8 cellular contexts compared by ENCODE assay signal in genomic region chrX:46561931-46562721, GRCh38. TPM values are rescaled to one million over a fixed set of nuclear protein-coding genes. Genes with fewer than 3 reads are reported as not detected.
DNase-seq lines count a peak whose midpoint lies in the region; ATAC-seq and TF ChIP-seq lines count a peak whose summit lies in the region.

No MANE protein-coding gene starts in this region.

- H3K9me3 Mint-ChIP-seq in activated CD8-positive, alpha-beta T cell treated with anti-CD3 and anti-CD28 coated beads for 36 hours: no peaks in the 10 kb centered on the region

- H3K27ac Mint-ChIP-seq in activated CD8-positive, alpha-beta T cell treated with anti-CD3 and anti-CD28 coated beads for 36 hours: no peak overlapping the region

- no peak for TF ChIP-seq CTCF in GM12865 (IDR thresholded peaks at IDR 0.05; ENCODE audit: insufficient read depth, low read depth, low read length, missing control alignments)
- TF ChIP-seq CTCF in GM20000 (IDR thresholded peaks at IDR 0.05; ENCODE audit: extremely low read depth, missing control alignments): no peak
- TF ChIP-seq CTCF in activated CD8-positive, alpha-beta T cell treated with anti-CD3 and anti-CD28 coated beads for 36 hours (IDR thresholded peaks at IDR 0.05): no peak

- no peaks in the 10 kb centered on the region for H3K27me3 Mint-ChIP-seq in activated CD8-positive, alpha-beta T cell treated with anti-CD3 and anti-CD28 coated beads for 36 hours

- ATAC-seq in HG03460 (IDR thresholded peaks at IDR 0.05; ENCODE audit: unreplicated experiment): peak; percentile 97
- peak; percentile 90 for ATAC-seq in activated CD8-positive, alpha-beta T cell treated with anti-CD3 and anti-CD28 coated beads for 36 hours

- CTCF ChIA-PET in activated CD8-positive, alpha-beta T cell treated with anti-CD3 and anti-CD28 coated beads for 36 hours (lab: Charles Lee): interaction anchor here (1.0 kb wide), 1 partner anchor 10 kb away, joined by 3 read pairs; no protein-coding TSS in a partner anchor

- peak; percentile 92 for DNase-seq in GM12865 (ENCODE audit: low read depth)
- peak; percentile 58 for DNase-seq in GM20000 (ENCODE audit: low spot score)
- peak; percentile 48 for DNase-seq in activated CD8-positive, alpha-beta T cell treated with anti-CD3 and anti-CD28 coated beads for 36 hours
- DNase-seq in GF-D8 (lab: John Stamatoyannopoulos, UW): no peak
- DNase-seq in iPS-NIHi7 (ENCODE audit: extremely low spot score): no peak
- no peak for DNase-seq in HuH-7 (ENCODE audit: low spot score)
- no peak for DNase-seq in SW480 (ENCODE audit: low spot score)

- H3K4me3 ChIP-seq in GM12865 (ENCODE audit: low read depth, low read length): peak overlapping the region; percentile 20

- POLR2A ChIA-PET in activated CD8-positive, alpha-beta T cell treated with anti-CD3 and anti-CD28 coated beads for 36 hours (lab: Charles Lee): no interaction called here

- intact Hi-C loops in activated CD8-positive, alpha-beta T cell treated with anti-CD3 and anti-CD28 coated beads for 36 hours (cut with micrococcal nuclease): no loop called here

- H3K36me3 Mint-ChIP-seq in activated CD8-positive, alpha-beta T cell treated with anti-CD3 and anti-CD28 coated beads for 36 hours (ENCODE audit: low read depth): peaks cover 3% of the 10 kb centered on the region

- peaks cover 14% of the 10 kb centered on the region for H3K4me1 Mint-ChIP-seq in activated CD8-positive, alpha-beta T cell treated with anti-CD3 and anti-CD28 coated beads for 36 hours (ENCODE audit: low read depth)

- no peak overlapping the region for H3K4me3 Mint-ChIP-seq in activated CD8-positive, alpha-beta T cell treated with anti-CD3 and anti-CD28 coated beads for 36 hours

RNA-seq across cellular contexts. Expression of gene CHST7, which starts 11.4 kb away (rescaled TPM):
- total RNA-seq in activated CD8-positive, alpha-beta T cell treated with anti-CD3 and anti-CD28 coated beads for 36 hours: 1 to 10 TPM; 2.5 to 2.8 TPM

RNA-seq across cellular contexts. Expression of gene ZNF674, which starts 16.9 kb away (rescaled TPM):
- total RNA-seq in activated CD8-positive, alpha-beta T cell treated with anti-CD3 and anti-CD28 coated beads for 36 hours: 1 to 10 TPM; 1.7 to 2.0 TPM

Comparison
In these comparisons a context has a peak if more than half of its experiments do, and no peak if none do; other contexts are left out.
1. DNase-seq: peak in GM12865 (single experiment), GM20000 (single experiment) and activated CD8-positive, alpha-beta T cell treated with anti-CD3 and anti-CD28 coated beads for 36 hours (single experiment); none in GF-D8 (single experiment), iPS-NIHi7 (single experiment), HuH-7 (single experiment) and SW480 (single experiment).